In the genomic region with DNA sequence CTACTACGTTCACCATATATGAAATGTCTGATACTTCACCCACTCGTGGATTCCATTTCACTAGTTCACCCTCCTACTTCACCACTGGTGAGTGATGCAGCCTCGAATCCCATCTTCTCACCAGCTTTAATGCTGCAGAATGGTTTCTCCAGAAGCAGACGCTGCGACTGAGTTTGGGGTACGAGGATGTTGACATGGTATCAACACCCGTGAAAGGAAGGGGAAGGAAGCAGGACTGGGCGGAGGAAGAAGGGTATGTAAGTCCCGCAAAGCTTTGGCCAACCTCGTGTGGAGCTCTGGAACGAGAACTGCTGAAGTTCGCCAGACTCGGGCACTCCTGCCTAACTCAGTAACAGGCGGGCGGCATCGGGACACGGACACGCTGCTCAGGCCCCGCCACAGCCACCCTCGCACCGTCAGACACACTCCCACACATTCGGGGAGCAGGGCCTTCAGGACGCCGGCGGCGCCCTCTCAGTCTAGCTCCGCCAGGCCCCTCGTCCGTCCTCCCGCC, we compare ENCODE assay signal across 8 cellular contexts. TPM values are rescaled to one million over a fixed set of nuclear protein-coding genes. Genes with fewer than 3 reads are reported as not detected.
A peak's percentile ranks its signal among the peaks of the same experiment; 100 is the strongest.
DNase-seq lines count a peak whose midpoint lies in the region; ATAC-seq and TF ChIP-seq lines count a peak whose summit lies in the region.

No MANE protein-coding gene starts in this region.

- DNase-seq in NCI-H748 (lab: John Stamatoyannopoulos, UW; ENCODE audit: unreplicated experiment) (peak; percentile 54), NCI-H748 treated with DMSO at 0.1 percent for 48 hours (lab: John Stamatoyannopoulos, UW) (no peak), H7 (no peak), LHCN-M2 (ENCODE audit: low read depth) (peak; percentile 42), fibroblast of mammary gland (ENCODE audit: low read depth) (peak; percentile 54), aorta (peak; percentile 70 to 84)
- DNase-seq in activated CD8-positive, alpha-beta T cell treated with anti-CD3 and anti-CD28 coated beads for 36 hours: peak; percentile 53

- peak; percentile 14 for ATAC-seq in activated CD8-positive, alpha-beta T cell treated with anti-CD3 and anti-CD28 coated beads for 36 hours
- ATAC-seq in aorta (ENCODE audit: low FRiP score): no peak

- peaks cover 35% of the 10 kb centered on the region for H3K4me1 Mint-ChIP-seq in activated CD8-positive, alpha-beta T cell treated with anti-CD3 and anti-CD28 coated beads for 36 hours (ENCODE audit: low read depth)
- peaks cover 25% of the 10 kb centered on the region for H3K4me1 Mint-ChIP-seq in nephron

- peak overlapping the region; percentile 94 for H3K4me3 Mint-ChIP-seq in activated CD8-positive, alpha-beta T cell treated with anti-CD3 and anti-CD28 coated beads for 36 hours
- peak overlapping the region; percentile 83 to 96 (median 91) for H3K4me3 Mint-ChIP-seq in nephron

- H3K27me3 ChIP-seq in H7 (ENCODE audit: control insufficient read depth, insufficient read depth, low read length) (no peaks in the 10 kb centered on the region), aorta (ENCODE audit: control insufficient read depth in 1 of 2, insufficient read depth in 2 of 2, low read length in 1 of 2) (no peaks in the 10 kb centered on the region)

- H3K36me3 Mint-ChIP-seq in activated CD8-positive, alpha-beta T cell treated with anti-CD3 and anti-CD28 coated beads for 36 hours (ENCODE audit: low read depth): peaks cover 37% of the 10 kb centered on the region
- H3K36me3 Mint-ChIP-seq in nephron (ENCODE audit: low read depth): peaks cover 19% of the 10 kb centered on the region

- no peaks in the 10 kb centered on the region for H3K9me3 ChIP-seq in aorta (ENCODE audit: control insufficient read depth, low read length)

- WGBS in aorta, 2 donors: 0% methylated on average over 30 of the region's 30 CpGs

- TF ChIP-seq CTCF in activated CD8-positive, alpha-beta T cell treated with anti-CD3 and anti-CD28 coated beads for 36 hours (IDR thresholded peaks at IDR 0.05): no peak
- no peak for TF ChIP-seq CTCF in fibroblast of mammary gland (conservative IDR thresholded peaks at IDR 0.05; ENCODE audit: control insufficient read depth, insufficient read depth, low read depth, low read length)
- no peak for TF ChIP-seq CTCF in nephron (IDR thresholded peaks at IDR 0.05; ENCODE audit: unreplicated experiment in 3 of 3)

- H3K27ac Mint-ChIP-seq in activated CD8-positive, alpha-beta T cell treated with anti-CD3 and anti-CD28 coated beads for 36 hours: peak overlapping the region; percentile 95
- H3K27ac Mint-ChIP-seq in nephron: peak overlapping the region; percentile 68 to 92 (median 91)

- H3K9me3 Mint-ChIP-seq in activated CD8-positive, alpha-beta T cell treated with anti-CD3 and anti-CD28 coated beads for 36 hours: no peaks in the 10 kb centered on the region
- H3K9me3 Mint-ChIP-seq in nephron: no peaks in the 10 kb centered on the region

- intact Hi-C loops in activated CD8-positive, alpha-beta T cell treated with anti-CD3 and anti-CD28 coated beads for 36 hours (cut with micrococcal nuclease): no loop called here
- intact Hi-C loops in aorta (cut with DNase I): no loop called here

- H3K4me3 ChIP-seq in H7 (ENCODE audit: insufficient read depth, low read depth, low read length): peak overlapping the region; percentile 90
- peak overlapping the region; percentile 75 for H3K4me3 ChIP-seq in fibroblast of mammary gland (ENCODE audit: control insufficient read depth, low read depth, low read length)
- H3K4me3 ChIP-seq in aorta (ENCODE audit: low read length in 2 of 2): peak overlapping the region; percentile 21 to 49

- POLR2A ChIA-PET in activated CD8-positive, alpha-beta T cell treated with anti-CD3 and anti-CD28 coated beads for 36 hours (lab: Charles Lee): interaction anchor here (0.5 to 5.2 kb wide), 19 partner anchors 11 to 179 kb away, joined by 3 to 18 read pairs (median 4); a partner anchor contains a TSS

- CTCF ChIA-PET in activated CD8-positive, alpha-beta T cell treated with anti-CD3 and anti-CD28 coated beads for 36 hours (lab: Charles Lee): interaction anchor here (0.7 to 2.1 kb wide), 3 partner anchors 33 to 182 kb away, joined by 3 to 6 read pairs (median 3); a partner anchor contains a TSS

- peak overlapping the region in 1 of 2 donors; percentile 14 for H3K27ac ChIP-seq in aorta (ENCODE audit: low read depth in 1 of 2, low read length in 2 of 2)

- no peaks in the 10 kb centered on the region for H3K27me3 Mint-ChIP-seq in activated CD8-positive, alpha-beta T cell treated with anti-CD3 and anti-CD28 coated beads for 36 hours
- H3K27me3 Mint-ChIP-seq in nephron (ENCODE audit: low read depth): no peaks in the 10 kb centered on the region

- peaks cover 0 to 9% of the 10 kb centered on the region in 2 donors for H3K4me1 ChIP-seq in aorta (ENCODE audit: control insufficient read depth in 1 of 2, insufficient read depth in 2 of 2, low read length in 2 of 2)

- H3K36me3 ChIP-seq in H7 (replicated peaks; ENCODE audit: control insufficient read depth, insufficient read depth, low read length) (peaks cover 2% of the 10 kb centered on the region), aorta (ENCODE audit: control insufficient read depth in 1 of 2, insufficient read depth in 2 of 2, low read length in 1 of 2) (no peaks in the 10 kb centered on the region)

RNA-seq across cellular contexts. Expression of a gene that starts 0.8 kb away (rescaled TPM):
- total RNA-seq in H7 (2014; rRNA removed; shearing (Covaris generic)): 19.4 and 30.2 TPM in 2 replicates
- total RNA-seq in LHCN-M2 (2014; rRNA removed) (20.9 and 21.5 TPM in 2 replicates), aorta (10 to 100 TPM; 33.5 to 61.5 TPM)
- 9.6 TPM for polyA plus RNA-seq in LHCN-M2 (2012)
- total RNA-seq in activated CD8-positive, alpha-beta T cell treated with anti-CD3 and anti-CD28 coated beads for 36 hours: 10 to 100 TPM; 30.9 to 34.1 TPM
- polyA plus RNA-seq in aorta: 10 to 100 TPM in 1 of 2 donors, 1 to 10 TPM in 1; 5.3 to 22.6 TPM

Comparison
In these comparisons a context has a peak if more than half of its experiments do, and no peak if none do; other contexts are left out.
1. DNase-seq: peak in NCI-H748 (single experiment), LHCN-M2 (single experiment), activated CD8-positive, alpha-beta T cell treated with anti-CD3 and anti-CD28 coated beads for 36 hours (single experiment), fibroblast of mammary gland (single experiment) and aorta (2 of 2); none in NCI-H748 treated with DMSO at 0.1 percent for 48 hours (single experiment) and H7 (single experiment).
2. H3K4me3 ChIP-seq: peak in every context shown above with its lines; median percentile 90 in H7; 75 in fibroblast of mammary gland; 35 in aorta.